1 cellular context compared by ENCODE assay signal in genomic region chr11:63837027-63837688, GRCh38.
TF ChIP-seq lines count a peak whose summit lies in the region.

No MANE protein-coding gene starts in this region.

TF ChIP-seq in HepG2, 621 proteins besides CTCF, POLR2A, EP300 and RAD21 (continued from another document):
- TF ChIP-seq ZBTB49 (CRISPR knock-in tag; IDR thresholded peaks at IDR 0.05; ENCODE audit: borderline replicate concordance), result no peak
- TF ChIP-seq ARID3A (IDR thresholded peaks at IDR 0.05; ENCODE audit: low read depth, low read length), result no peak
- TF ChIP-seq MAFK (conservative IDR thresholded peaks at IDR 0.05 in 1 of 2, IDR thresholded peaks at IDR 0.05 in 1 of 2; ENCODE audit: low read length in 2 of 2), result no peak
- no peak for TF ChIP-seq MNT (IDR thresholded peaks at IDR 0.05)
- no peak for TF ChIP-seq KLF15 (CRISPR knock-in tag; IDR thresholded peaks at IDR 0.05; ENCODE audit: borderline replicate concordance)
- TF ChIP-seq RXRB (CRISPR knock-in tag; IDR thresholded peaks at IDR 0.05; ENCODE audit: borderline replicate concordance), result peak; percentile 24; the same call in 1 of the 2 replicates
- TF ChIP-seq HOXD1 (CRISPR knock-in tag; IDR thresholded peaks at IDR 0.05), result no peak
- no peak for TF ChIP-seq MTF1 (CRISPR knock-in tag; IDR thresholded peaks at IDR 0.05)
- TF ChIP-seq RFXAP (CRISPR knock-in tag; IDR thresholded peaks at IDR 0.05; ENCODE audit: borderline replicate concordance), result 0 out of 2 replicates have a peak, but pooled peaks have one; percentile 29
- no peak for TF ChIP-seq SOX6 (IDR thresholded peaks at IDR 0.05)
- TF ChIP-seq SOX6 (CRISPR knock-in tag; IDR thresholded peaks at IDR 0.05), result peak; percentile 42
- TF ChIP-seq PATZ1 (CRISPR knock-in tag; IDR thresholded peaks at IDR 0.05), result peak; percentile 33; the same call in 1 of the 2 replicates
- peak; percentile 41; the same call in 1 of the 2 replicates for TF ChIP-seq ARID4A (CRISPR knock-in tag; IDR thresholded peaks at IDR 0.05; ENCODE audit: borderline replicate concordance)
- TF ChIP-seq TBX2 (CRISPR knock-in tag; IDR thresholded peaks at IDR 0.05; ENCODE audit: borderline replicate concordance), result peak; percentile 46; the same call in 1 of the 2 replicates
- no peak for TF ChIP-seq CEBPG (CRISPR knock-in tag; IDR thresholded peaks at IDR 0.05)
- TF ChIP-seq ADNP (CRISPR knock-in tag; IDR thresholded peaks at IDR 0.05), result no peak
- TF ChIP-seq ZNF720 (CRISPR knock-in tag; IDR thresholded peaks at IDR 0.05), result no peak
- TF ChIP-seq ZSCAN20 (CRISPR knock-in tag; IDR thresholded peaks at IDR 0.05; ENCODE audit: borderline replicate concordance), result no peak
- no peak for TF ChIP-seq REXO4 (CRISPR knock-in tag; IDR thresholded peaks at IDR 0.05; ENCODE audit: borderline replicate concordance)
- peak; percentile 23 for TF ChIP-seq XRCC5 (optimal IDR thresholded peaks at IDR 0.05; ENCODE audit: low read length)
- no peak for TF ChIP-seq ZNF780A (CRISPR knock-in tag; IDR thresholded peaks at IDR 0.05)
- TF ChIP-seq PHF21A (CRISPR knock-in tag; IDR thresholded peaks at IDR 0.05), result no peak
- TF ChIP-seq ZNF335 (CRISPR knock-in tag; IDR thresholded peaks at IDR 0.05), result no peak
- 0 out of 2 replicates have a peak, but pooled peaks have one; percentile 25 for TF ChIP-seq MYC (CRISPR knock-in tag; IDR thresholded peaks at IDR 0.05; ENCODE audit: borderline replicate concordance)
- no peak for TF ChIP-seq TCF7 (IDR thresholded peaks at IDR 0.05; ENCODE audit: low read depth)
- no peak for TF ChIP-seq ZNF776 (CRISPR knock-in tag; IDR thresholded peaks at IDR 0.05)
- no peak; the same call in 1 of the 2 replicates for TF ChIP-seq ZNF691 (CRISPR knock-in tag; IDR thresholded peaks at IDR 0.05; ENCODE audit: borderline replicate concordance, low read depth)
- TF ChIP-seq EEA1 (CRISPR knock-in tag; IDR thresholded peaks at IDR 0.05; ENCODE audit: borderline replicate concordance), result no peak
- TF ChIP-seq EED (CRISPR knock-in tag; IDR thresholded peaks at IDR 0.05), result no peak
- TF ChIP-seq CREBL2 (CRISPR knock-in tag; IDR thresholded peaks at IDR 0.05; ENCODE audit: borderline replicate concordance), result no peak
- no peak for TF ChIP-seq THAP7 (CRISPR knock-in tag; IDR thresholded peaks at IDR 0.05)
- TF ChIP-seq ZNF644 (CRISPR knock-in tag; IDR thresholded peaks at IDR 0.05; ENCODE audit: low read depth), result no peak
- no peak for TF ChIP-seq ATF7 (IDR thresholded peaks at IDR 0.05)
- TF ChIP-seq ATF7 (CRISPR knock-in tag; IDR thresholded peaks at IDR 0.05), result no peak
- TF ChIP-seq ZNF879 (CRISPR knock-in tag; IDR thresholded peaks at IDR 0.05), result no peak
- no peak for TF ChIP-seq SRSF9 (IDR thresholded peaks at IDR 0.05; ENCODE audit: borderline replicate concordance, insufficient read depth, low read depth, low read length, poor library complexity, severe bottlenecking)
- TF ChIP-seq ZSCAN30 (CRISPR knock-in tag; IDR thresholded peaks at IDR 0.05), result no peak
- 0 out of 2 replicates have a peak, but pooled peaks have one; percentile 30 for TF ChIP-seq ZMYM4 (CRISPR knock-in tag; IDR thresholded peaks at IDR 0.05)
